Comparison of ENCODE assay signal across 15 cellular contexts in genomic region chr18:76354348-76354747, GRCh38.
DNase-seq lines count a peak whose midpoint lies in the region; ATAC-seq and TF ChIP-seq lines count a peak whose summit lies in the region.
"Had no signal": no experiment of that assay in that cellular context is flagged by ENCODE, and none has a peak within 500 bp of the region (broad histone marks: within the 10 kb centered on the region; RNA-seq: fewer than 3 reads in every experiment).

No MANE protein-coding gene starts in this region.

- H3K9me3 ChIP-seq in esophagus muscularis mucosa (no peaks in the 10 kb centered on the region), right atrium auricular region (no peaks in the 10 kb centered on the region)
- H3K9me3 ChIP-seq: Caco-2 had no signal

- TF ChIP-seq CTCF in AG10803 (conservative IDR thresholded peaks at IDR 0.05; ENCODE audit: low read length) (no peak), esophagus muscularis mucosa (IDR thresholded peaks at IDR 0.05) (no peak), neural crest cell (conservative IDR thresholded peaks at IDR 0.05) (no peak), right atrium auricular region (IDR thresholded peaks at IDR 0.05) (no peak)

- H3K36me3 ChIP-seq in esophagus muscularis mucosa = peaks cover 0 to 36% (median 21%) of the 10 kb centered on the region in 4 donors
- H3K36me3 ChIP-seq in right atrium auricular region = peaks cover 18% of the 10 kb centered on the region

- no peak for ATAC-seq in HG03196 (IDR thresholded peaks at IDR 0.05; ENCODE audit: unreplicated experiment)
- ATAC-seq: activated CD8-positive, alpha-beta T cell treated with anti-CD3 and anti-CD28 coated beads for 36 hours; left lobe of liver had no signal

- 25% methylated on average over 1 of the region's 1 CpG for WGBS in esophagus muscularis mucosa

- no peak for TF ChIP-seq EP300 in esophagus muscularis mucosa (IDR thresholded peaks at IDR 0.05)

- no peak for TF ChIP-seq POLR2A in esophagus muscularis mucosa (IDR thresholded peaks at IDR 0.05; ENCODE audit: low read depth)

- H3K4me3 ChIP-seq in AG10803 (ENCODE audit: low read length) = no peak overlapping the region
- no peak overlapping the region for H3K4me3 ChIP-seq in esophagus muscularis mucosa
- no peak overlapping the region for H3K4me3 ChIP-seq in right atrium auricular region

- H3K4me1 ChIP-seq in esophagus muscularis mucosa = peaks cover 3 to 33% (median 28%) of the 10 kb centered on the region in 4 donors
- no peaks in the 10 kb centered on the region for H3K4me1 ChIP-seq in right atrium auricular region
- H3K4me1 ChIP-seq: Caco-2 had no signal

- H3K4me3 Mint-ChIP-seq in neural crest cell = peak overlapping the region; percentile 13
- H3K4me3 Mint-ChIP-seq: activated CD8-positive, alpha-beta T cell treated with anti-CD3 and anti-CD28 coated beads for 36 hours; nephron; stimulated activated naive CD8-positive, alpha-beta T cell treated with anti-CD3 and anti-CD28 coated beads, Interleukin-15, Interleukin-2, amounts not matched to agents 100 ng/mL and 50 ng/mL, for 24 hours had no signal

- peaks cover 5% of the 10 kb centered on the region for H3K4me1 Mint-ChIP-seq in neural crest cell

- H3K27me3 ChIP-seq in esophagus muscularis mucosa = no peaks in the 10 kb centered on the region
- H3K27me3 ChIP-seq in right atrium auricular region = no peaks in the 10 kb centered on the region

- peak; percentile 68 for DNase-seq in AG10803 (ENCODE audit: low read depth)
- peak; percentile 29 for DNase-seq in NCI-H226
- DNase-seq in esophagus muscularis mucosa (ENCODE audit: extremely low spot score) = peak; percentile 75
- DNase-seq in neural crest cell (ENCODE audit: low read depth, low spot score) = no peak
- no peak for DNase-seq in activated T-cell treated with anti-CD3 and anti-CD28 coated beads, Interleukin-2, amount 50 U/mL, for 48 hours
- no peak for DNase-seq in NCI-H2107 (lab: John Stamatoyannopoulos, UW)
- no peak for DNase-seq in right atrium auricular region (ENCODE audit: low spot score)
- DNase-seq: activated CD8-positive, alpha-beta T cell treated with anti-CD3 and anti-CD28 coated beads for 36 hours; activated gamma-delta T cell treated with Interleukin-2 at 50 U/mL for 16 hours; Caco-2; H7 had no signal

- H3K27ac ChIP-seq in esophagus muscularis mucosa (replicated peaks in 1 of 4) (peak overlapping the region in 1 of 4 donors; percentile 9), right atrium auricular region (no peak overlapping the region)

- intact Hi-C loops in esophagus muscularis mucosa (cut with DNase I) = no loop called here

- peaks cover 6% of the 10 kb centered on the region for H3K9me3 Mint-ChIP-seq in neural crest cell

- H3K27me3 Mint-ChIP-seq in neural crest cell (ENCODE audit: low read depth) = peaks cover 2% of the 10 kb centered on the region
- H3K27me3 Mint-ChIP-seq: activated CD8-positive, alpha-beta T cell treated with anti-CD3 and anti-CD28 coated beads for 36 hours had no signal

- H3K36me3 Mint-ChIP-seq in neural crest cell (ENCODE audit: low read depth) = peaks cover 55% of the 10 kb centered on the region

- H3K27ac Mint-ChIP-seq in neural crest cell (ENCODE audit: unreplicated experiment) = peak overlapping the region; percentile 81
- H3K27ac Mint-ChIP-seq: activated CD8-positive, alpha-beta T cell treated with anti-CD3 and anti-CD28 coated beads for 36 hours; nephron; stimulated activated naive CD8-positive, alpha-beta T cell treated with anti-CD3 and anti-CD28 coated beads, Interleukin-15, Interleukin-2, amounts not matched to agents 100 ng/mL and 50 ng/mL, for 24 hours had no signal

Comparison
In these comparisons a context has a peak if more than half of its experiments do, and no peak if none do; other contexts are left out.
1. DNase-seq: peak in AG10803 (single experiment), NCI-H226 (single experiment) and esophagus muscularis mucosa (single experiment); none in neural crest cell (single experiment), activated T-cell treated with anti-CD3 and anti-CD28 coated beads, Interleukin-2, amount 50 U/mL, for 48 hours (0 of 2), NCI-H2107 (single experiment) and right atrium auricular region (single experiment).